7 cellular contexts compared by ENCODE assay signal in genomic region chr22:23385301-23386244, GRCh38.
DNase-seq lines count a peak whose midpoint lies in the region; ATAC-seq and TF ChIP-seq lines count a peak whose summit lies in the region.

No MANE protein-coding gene starts in this region.

- DNase-seq in NCI-H1417 treated with DMSO at 0.1 percent for 48 hours (lab: John Stamatoyannopoulos, UW) (peak; percentile 30), T1000 (lab: John Stamatoyannopoulos, UW) (peak; percentile 71), astrocyte of the hippocampus (ENCODE audit: low read depth, low spot score) (peak; percentile 91), hippocampal formation (lab: John Stamatoyannopoulos, UW) (peak; percentile 48 to 75), skeletal muscle cell (ENCODE audit: low read depth) (peak; percentile 14)

- H3K4me3 ChIP-seq in GM12875 (ENCODE audit: low read depth, low read length): no peak overlapping the region
- no peak overlapping the region for H3K4me3 ChIP-seq in skeletal muscle cell (ENCODE audit: low read depth, low read length)

- TF ChIP-seq CTCF in GM12875 (IDR thresholded peaks at IDR 0.05; ENCODE audit: borderline replicate concordance, insufficient read depth, low read depth, low read length): peak; percentile 98

- no peak for ATAC-seq in HG02759 (IDR thresholded peaks at IDR 0.05; ENCODE audit: unreplicated experiment)

Comparison
In these comparisons a context has a peak if more than half of its experiments do, and no peak if none do; other contexts are left out.
1. DNase-seq: peak in every context shown above with its lines; median percentile 91 in astrocyte of the hippocampus; 71 in T1000; 62 in hippocampal formation; 30 in NCI-H1417 treated with DMSO at 0.1 percent for 48 hours; 14 in skeletal muscle cell.